Comparison of ENCODE assay signal across 8 cellular contexts in genomic region chr10:126905776-126906703, GRCh38. TPM values are rescaled to one million over a fixed set of nuclear protein-coding genes. Genes with fewer than 3 reads are reported as not detected.
DNase-seq lines count a peak whose midpoint lies in the region; ATAC-seq and TF ChIP-seq lines count a peak whose summit lies in the region.

No MANE protein-coding gene starts in this region.

- H3K36me3 ChIP-seq in Peyer's patch: no peaks in the 10 kb centered on the region

- no peak overlapping the region for H3K27ac Mint-ChIP-seq in natural killer cell

- peaks cover 0 to 14% (median 0%) of the 10 kb centered on the region in 4 donors for H3K4me1 ChIP-seq in Peyer's patch

- ATAC-seq in natural killer cell (no peak), GM18519 (IDR thresholded peaks at IDR 0.05; ENCODE audit: low FRiP score, unreplicated experiment) (no peak), GM19397 (IDR thresholded peaks at IDR 0.05; ENCODE audit: unreplicated experiment) (no peak), HG03460 (IDR thresholded peaks at IDR 0.05; ENCODE audit: unreplicated experiment) (no peak)

- no peaks in the 10 kb centered on the region for H3K27me3 ChIP-seq in AG04450 (ENCODE audit: control insufficient read depth, insufficient read depth, low read length)
- H3K27me3 ChIP-seq in Peyer's patch: no peaks in the 10 kb centered on the region

- DNase-seq in AG04450 (ENCODE audit: low read depth, low spot score) (no peak), Peyer's patch (peak in 2 of 3 donors; percentile 49 to 66), fibroblast of gingiva (ENCODE audit: low read depth) (peak; percentile 28), natural killer cell (no peak), NOMO-1 treated with DMSO at 0.1 percent for 48 hours (lab: John Stamatoyannopoulos, UW; ENCODE audit: unreplicated experiment) (no peak)

- POLR2A ChIA-PET in AG04450 (lab: Yijun Ruan, JAX): no interaction called here

- peaks cover 0 to 4% of the 10 kb centered on the region in 2 donors for H3K4me1 Mint-ChIP-seq in natural killer cell

- H3K4me3 Mint-ChIP-seq in natural killer cell: peak overlapping the region; percentile 64

- TF ChIP-seq CTCF in AG04450 (IDR thresholded peaks at IDR 0.05; ENCODE audit: low read depth, low read length) (no peak), Peyer's patch (IDR thresholded peaks at IDR 0.05) (no peak), natural killer cell (IDR thresholded peaks at IDR 0.05) (no peak)

- no peaks in the 10 kb centered on the region for H3K36me3 Mint-ChIP-seq in natural killer cell

- H3K27me3 Mint-ChIP-seq in natural killer cell (ENCODE audit: low read depth in 2 of 2): peaks cover 32 to 33% of the 10 kb centered on the region in 2 donors

- H3K9me3 ChIP-seq in AG04450 (ENCODE audit: control insufficient read depth, insufficient read depth, low read length) (no peaks in the 10 kb centered on the region), Peyer's patch (no peaks in the 10 kb centered on the region)

- CTCF ChIA-PET in AG04450 (lab: Charles Lee): no interaction called here

- intact Hi-C loops in natural killer cell (cut with micrococcal nuclease): no loop called here

- no peaks in the 10 kb centered on the region for H3K9me3 Mint-ChIP-seq in natural killer cell

- peak overlapping the region; percentile 69 for H3K4me3 ChIP-seq in AG04450 (ENCODE audit: low read depth, low read length)
- H3K4me3 ChIP-seq in Peyer's patch: peak overlapping the region; percentile 42 to 89 (median 70)

- TF ChIP-seq POLR2A in Peyer's patch (IDR thresholded peaks at IDR 0.05): no peak

- H3K27ac ChIP-seq in AG04450 (ENCODE audit: low read depth, low read length) (peak overlapping the region; percentile 65), Peyer's patch (peak overlapping the region; percentile 51 to 84 (median 70))

RNA-seq across cellular contexts. Expression of gene DOCK1, which starts 0.8 kb away (rescaled TPM):
- 37.9 and 47.2 TPM in 2 replicates for polyA plus RNA-seq in AG04450 (2011; rRNA removed)
- 81.4 and 82.8 TPM in 2 replicates for polyA minus RNA-seq in AG04450 (2011; rRNA and poly(A)+ RNA removed)
- total RNA-seq in Peyer's patch: 100 to 1,000 TPM in 2 of 4 donors, 10 to 100 TPM in 2; 42.0 to 117 (median 92.2) TPM
- total RNA-seq in natural killer cell: under 1 TPM; 0.07 to 0.12 (median 0.08) TPM

Comparison
In these comparisons a context has a peak if more than half of its experiments do, and no peak if none do; other contexts are left out.
1. DNase-seq: peak in Peyer's patch (2 of 3) and fibroblast of gingiva (single experiment); none in AG04450 (single experiment), natural killer cell (single experiment) and NOMO-1 treated with DMSO at 0.1 percent for 48 hours (single experiment).
2. RNA of gene DOCK1, which starts 0.8 kb away (total RNA-seq): 42.0 to 117 TPM in Peyer's patch; 0.07 to 0.12 TPM in natural killer cell; every median in the first group is over 10 times any median in the second.